24 cellular contexts compared by ENCODE assay signal in the genomic region with DNA sequence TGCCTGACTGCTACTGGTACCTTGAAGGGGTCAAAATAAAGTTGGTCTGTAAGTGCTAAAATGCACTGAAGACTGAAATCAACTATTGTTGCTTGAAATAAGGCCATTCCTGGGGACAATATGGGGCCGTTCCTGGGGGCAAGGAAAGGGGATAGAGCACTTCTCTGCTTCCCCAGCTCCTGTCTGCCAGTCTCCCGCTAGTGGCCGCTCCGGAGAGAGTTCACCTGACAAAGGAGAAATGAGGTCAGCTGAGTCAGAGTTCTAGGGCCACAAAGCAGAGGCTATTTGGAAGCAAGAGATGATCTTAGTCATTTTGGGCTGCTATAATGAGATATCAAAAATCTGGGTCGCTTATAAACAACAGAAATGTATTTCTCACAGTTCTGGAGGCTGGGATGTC.
DNase-seq lines count a peak whose midpoint lies in the region; ATAC-seq, FAIRE-seq and TF ChIP-seq lines count a peak whose summit lies in the region.
"Had no signal": no experiment of that assay in that cellular context is flagged by ENCODE, and none has a peak within 500 bp of the region (broad histone marks: within the 10 kb centered on the region; RNA-seq: fewer than 3 reads in every experiment).

No MANE protein-coding gene starts in this region.

- ATAC-seq in K562 = peak; percentile 80
- no peak for ATAC-seq in gastrocnemius medialis
- ATAC-seq in heart left ventricle = no peak
- ATAC-seq: T-cell had no signal

- TF ChIP-seq CTCF in LNCaP clone FGC (IDR thresholded peaks at IDR 0.05; ENCODE audit: control insufficient read depth, extremely low read depth, insufficient read depth) = 0 out of 2 replicates have a peak, but pooled peaks have one; percentile 10
- peak in 2 of 3 experiments; percentile 12 to 40; a peak in 3 of 6 replicates for TF ChIP-seq CTCF in K562 (IDR thresholded peaks at IDR 0.05 in 2 of 3, conservative IDR thresholded peaks at IDR 0.05 in 1 of 3; ENCODE audit: insufficient read depth in 2 of 3, low read depth in 1 of 3, low read length in 3 of 3)
- TF ChIP-seq CTCF in gastrocnemius medialis (IDR thresholded peaks at IDR 0.05 in 4 of 5, conservative IDR thresholded peaks at IDR 0.05 in 1 of 5) = no peak
- no peak for TF ChIP-seq CTCF in heart left ventricle (IDR thresholded peaks at IDR 0.05)

- no peaks in the 10 kb centered on the region for H3K9me3 ChIP-seq in GM23248 (ENCODE audit: low read depth)
- no peaks in the 10 kb centered on the region for H3K9me3 ChIP-seq in K562 (replicated peaks; ENCODE audit: control insufficient read depth, insufficient read depth, low read depth, low read length)
- H3K9me3 ChIP-seq in gastrocnemius medialis = no peaks in the 10 kb centered on the region
- no peaks in the 10 kb centered on the region for H3K9me3 ChIP-seq in heart left ventricle

- intact Hi-C loops in K562 (cut with micrococcal nuclease) (no loop called here), gastrocnemius medialis (cut with DNase I; ENCODE audit: low total_unique reads) (no loop called here), heart left ventricle (cut with DNase I) (no loop called here)

- no peak for TF ChIP-seq EP300 in K562 (IDR thresholded peaks at IDR 0.05; ENCODE audit: low read length)

- H4K20me1 ChIP-seq in GM23248 (ENCODE audit: insufficient read depth) = no peaks in the 10 kb centered on the region
- 0 out of 2 replicates have a peak, but pooled peaks cover 3% of the 10 kb centered on the region for H4K20me1 ChIP-seq in K562 (replicated peaks; ENCODE audit: control insufficient read depth, insufficient read depth, low read length)

- POLR2A ChIA-PET in K562 (lab: Yijun Ruan, JAX) = interaction anchor here (0.7 kb wide), 1 partner anchor 9 kb away, joined by 4 read pairs; no protein-coding TSS in a partner anchor

- FAIRE-seq in K562 (lab: Jason Lieb, UNC) (no peak), urothelium cell line (lab: Jason Lieb, UNC) (no peak)
- FAIRE-seq: GM18507, HTR-8/SVneo had no signal

- H3K4me3 ChIP-seq in GM23248 = no peak overlapping the region
- no peak overlapping the region for H3K4me3 ChIP-seq in LNCaP clone FGC (ENCODE audit: low read depth, low read length)
- H3K4me3 ChIP-seq in K562 = no peak overlapping the region
- no peak overlapping the region for H3K4me3 ChIP-seq in gastrocnemius medialis
- H3K4me3 ChIP-seq in heart left ventricle = no peak overlapping the region

- H3K9me2 ChIP-seq in GM23248 (ENCODE audit: insufficient read depth) = no peaks in the 10 kb centered on the region

- no peak overlapping the region for H3K9ac ChIP-seq in GM23248
- no peak overlapping the region for H3K9ac ChIP-seq in K562 (ENCODE audit: insufficient read depth in 1 of 2, low read depth in 2 of 2, low read length in 2 of 2)
- H3K9ac ChIP-seq: KMS-11 had no signal

- H3K27me3 ChIP-seq in GM23248 (replicated peaks; ENCODE audit: insufficient read depth) = no peaks in the 10 kb centered on the region
- H3K27me3 ChIP-seq in K562 (ENCODE audit: control insufficient read depth in 2 of 2, insufficient read depth in 2 of 2, low read length in 2 of 2) = no peaks in the 10 kb centered on the region
- H3K27me3 ChIP-seq in gastrocnemius medialis = no peaks in the 10 kb centered on the region
- no peaks in the 10 kb centered on the region for H3K27me3 ChIP-seq in heart left ventricle

- TF ChIP-seq RAD21 in K562 (CRISPR knock-in tag; conservative IDR thresholded peaks at IDR 0.05 in 1 of 2, IDR thresholded peaks at IDR 0.05 in 1 of 2) = no peak

- H3K36me3 ChIP-seq in GM23248 (ENCODE audit: low read depth) (no peaks in the 10 kb centered on the region), K562 (ENCODE audit: control insufficient read depth, insufficient read depth, low read length) (no peaks in the 10 kb centered on the region), gastrocnemius medialis (no peaks in the 10 kb centered on the region), heart left ventricle (no peaks in the 10 kb centered on the region)

- H3K79me2 ChIP-seq in GM23248 (ENCODE audit: insufficient read depth) (no peaks in the 10 kb centered on the region), K562 (ENCODE audit: control insufficient read depth, insufficient read depth, low read length) (no peaks in the 10 kb centered on the region)

- H3K27ac ChIP-seq in GM23248 = peak overlapping the region; percentile 45
- no peak overlapping the region for H3K27ac ChIP-seq in K562 (ENCODE audit: extremely low read depth, low read depth, low read length)
- H3K27ac ChIP-seq in gastrocnemius medialis = no peak overlapping the region
- H3K27ac ChIP-seq in heart left ventricle = no peak overlapping the region
- H3K27ac ChIP-seq: KMS-11, RWPE1 had no signal

- H3K9me1 ChIP-seq in K562 (ENCODE audit: control insufficient read depth, insufficient read depth, low read length) = no peaks in the 10 kb centered on the region

- H2AFZ ChIP-seq in GM23248 (no peak overlapping the region), K562 (ENCODE audit: low read depth, low read length) (no peak overlapping the region)

- BruUV-seq in K562 (replicated peaks; lab: Mats Ljungman, UMichigan) = no TSS peak

- DNase-seq in GM23248 (peak; percentile 6), LNCaP clone FGC (ENCODE audit: low read depth) (no peak), K562 (ENCODE audit: extremely low read depth in 1 of 4, low spot score in 3 of 4) (peak in 2 of 4 experiments; percentile 9 to 17), urothelium cell line (ENCODE audit: low spot score) (peak; percentile 36), gastrocnemius medialis (no peak), COLO829 (ENCODE audit: low spot score) (no peak), heart left ventricle (no peak)
- DNase-seq: Calu3; CD8-positive, alpha-beta memory T cell; DMS79 treated with DMSO at 0.1 percent for 48 hours; H7; NCI-H1092; NCI-H1417 treated with DMSO at 0.1 percent for 48 hours; NCI-H187; NCI-H2081 treated with DMSO at 0.1 percent for 48 hours; NCI-H2171; NCI-H226; NCI-H510A; SHP77; T-cell had no signal

- peaks cover 33% of the 10 kb centered on the region for H3K4me1 ChIP-seq in GM23248 (ENCODE audit: insufficient read depth)
- no peaks in the 10 kb centered on the region for H3K4me1 ChIP-seq in K562 (replicated peaks in 1 of 2; ENCODE audit: control insufficient read depth in 2 of 2, insufficient read depth in 2 of 2, low read length in 2 of 2)
- no peaks in the 10 kb centered on the region for H3K4me1 ChIP-seq in gastrocnemius medialis
- H3K4me1 ChIP-seq in heart left ventricle = no peaks in the 10 kb centered on the region

- 51 to 59% methylated on average over 5 of the region's 5 CpGs for WGBS in GM23248 (ENCODE audit: low coverage in 1 of 2, low lambda C conversion rate in 2 of 2, missing lambda C conversion rate in 2 of 2), 2 experiments
- WGBS in K562 (ENCODE audit: insufficient coverage, low coverage, missing lambda C conversion rate) = 0% methylated on average over 5 of the region's 5 CpGs
- WGBS in heart left ventricle, 4 donors = 88 to 92% (median 89%) methylated on average over 5 of the region's 5 CpGs

- H3K4me2 ChIP-seq in GM23248 (ENCODE audit: unreplicated experiment) = no peak overlapping the region
- H3K4me2 ChIP-seq in K562 (ENCODE audit: insufficient read depth, low read length) = no peak overlapping the region
- H3K4me2 ChIP-seq: KMS-11 had no signal

- no peak for TF ChIP-seq POLR2A in K562 (conservative IDR thresholded peaks at IDR 0.05)
- TF ChIP-seq POLR2A in gastrocnemius medialis (IDR thresholded peaks at IDR 0.05) = no peak
- TF ChIP-seq POLR2A in heart left ventricle (IDR thresholded peaks at IDR 0.05) = no peak

- CTCF ChIA-PET in K562 (lab: Yijun Ruan, JAX; ENCODE audit: low intra/inter-chr PET ratio) = no interaction called here

- peaks cover 17% of the 10 kb centered on the region; the same call in 1 of the 2 replicates for H3F3A ChIP-seq in GM23248 (ENCODE audit: insufficient read depth)

- in situ Hi-C loops in GM23248 (cut with MboI) = no loop called here
- in situ Hi-C loops in K562 (cut with MboI) = no loop called here
- in situ Hi-C loops in gastrocnemius medialis (cut with MboI; ENCODE audit: low sequenced_read_pairs in 4 of 4) = no loop called here

TF ChIP-seq in K562, 482 proteins besides CTCF, POLR2A, EP300 and RAD21 (continues in another document):
- TF ChIP-seq, protein P1, sequence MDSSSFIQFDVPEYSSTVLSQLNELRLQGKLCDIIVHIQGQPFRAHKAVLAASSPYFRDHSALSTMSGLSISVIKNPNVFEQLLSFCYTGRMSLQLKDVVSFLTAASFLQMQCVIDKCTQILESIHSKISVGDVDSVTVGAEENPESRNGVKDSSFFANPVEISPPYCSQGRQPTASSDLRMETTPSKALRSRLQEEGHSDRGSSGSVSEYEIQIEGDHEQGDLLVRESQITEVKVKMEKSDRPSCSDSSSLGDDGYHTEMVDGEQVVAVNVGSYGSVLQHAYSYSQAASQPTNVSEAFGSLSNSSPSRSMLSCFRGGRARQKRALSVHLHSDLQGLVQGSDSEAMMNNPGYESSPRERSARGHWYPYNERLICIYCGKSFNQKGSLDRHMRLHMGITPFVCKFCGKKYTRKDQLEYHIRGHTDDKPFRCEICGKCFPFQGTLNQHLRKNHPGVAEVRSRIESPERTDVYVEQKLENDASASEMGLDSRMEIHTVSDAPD (CRISPR knock-in tag; IDR thresholded peaks at IDR 0.05) = no peak
- TF ChIP-seq FOSL1 (tag; conservative IDR thresholded peaks at IDR 0.05) = no peak
- TF ChIP-seq MCM5 (IDR thresholded peaks at IDR 0.05; ENCODE audit: low read depth) = no peak
- TF ChIP-seq IFI16 (CRISPR knock-in tag; IDR thresholded peaks at IDR 0.05) = no peak
- TF ChIP-seq SMAD3 (CRISPR knock-in tag; conservative IDR thresholded peaks at IDR 0.05) = no peak
- TF ChIP-seq, protein P2, sequence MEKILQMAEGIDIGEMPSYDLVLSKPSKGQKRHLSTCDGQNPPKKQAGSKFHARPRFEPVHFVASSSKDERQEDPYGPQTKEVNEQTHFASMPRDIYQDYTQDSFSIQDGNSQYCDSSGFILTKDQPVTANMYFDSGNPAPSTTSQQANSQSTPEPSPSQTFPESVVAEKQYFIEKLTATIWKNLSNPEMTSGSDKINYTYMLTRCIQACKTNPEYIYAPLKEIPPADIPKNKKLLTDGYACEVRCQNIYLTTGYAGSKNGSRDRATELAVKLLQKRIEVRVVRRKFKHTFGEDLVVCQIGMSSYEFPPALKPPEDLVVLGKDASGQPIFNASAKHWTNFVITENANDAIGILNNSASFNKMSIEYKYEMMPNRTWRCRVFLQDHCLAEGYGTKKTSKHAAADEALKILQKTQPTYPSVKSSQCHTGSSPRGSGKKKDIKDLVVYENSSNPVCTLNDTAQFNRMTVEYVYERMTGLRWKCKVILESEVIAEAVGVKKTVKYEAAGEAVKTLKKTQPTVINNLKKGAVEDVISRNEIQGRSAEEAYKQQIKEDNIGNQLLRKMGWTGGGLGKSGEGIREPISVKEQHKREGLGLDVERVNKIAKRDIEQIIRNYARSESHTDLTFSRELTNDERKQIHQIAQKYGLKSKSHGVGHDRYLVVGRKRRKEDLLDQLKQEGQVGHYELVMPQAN (IDR thresholded peaks at IDR 0.05; ENCODE audit: borderline replicate concordance) = no peak
- no peak for TF ChIP-seq ZFP30 (CRISPR knock-in tag; IDR thresholded peaks at IDR 0.05; ENCODE audit: borderline replicate concordance)
- no peak for TF ChIP-seq ZNF695 (CRISPR knock-in tag; IDR thresholded peaks at IDR 0.05)
- no peak for TF ChIP-seq PHF8 (IDR thresholded peaks at IDR 0.05; ENCODE audit: borderline replicate concordance, low read length)
- TF ChIP-seq ZNF12 (CRISPR knock-in tag; IDR thresholded peaks at IDR 0.05) = no peak

Comparison
In these comparisons a context has a peak if more than half of its experiments do, and no peak if none do; other contexts are left out.
1. DNase-seq: peak in GM23248 (single experiment) and urothelium cell line (single experiment); none in LNCaP clone FGC (single experiment), gastrocnemius medialis (0 of 2), COLO829 (single experiment) and heart left ventricle (0 of 5).
2. CTCF ChIP-seq: peak in LNCaP clone FGC (single experiment) and K562 (2 of 3); none in gastrocnemius medialis (0 of 5) and heart left ventricle (0 of 12).